In the genomic region with DNA sequence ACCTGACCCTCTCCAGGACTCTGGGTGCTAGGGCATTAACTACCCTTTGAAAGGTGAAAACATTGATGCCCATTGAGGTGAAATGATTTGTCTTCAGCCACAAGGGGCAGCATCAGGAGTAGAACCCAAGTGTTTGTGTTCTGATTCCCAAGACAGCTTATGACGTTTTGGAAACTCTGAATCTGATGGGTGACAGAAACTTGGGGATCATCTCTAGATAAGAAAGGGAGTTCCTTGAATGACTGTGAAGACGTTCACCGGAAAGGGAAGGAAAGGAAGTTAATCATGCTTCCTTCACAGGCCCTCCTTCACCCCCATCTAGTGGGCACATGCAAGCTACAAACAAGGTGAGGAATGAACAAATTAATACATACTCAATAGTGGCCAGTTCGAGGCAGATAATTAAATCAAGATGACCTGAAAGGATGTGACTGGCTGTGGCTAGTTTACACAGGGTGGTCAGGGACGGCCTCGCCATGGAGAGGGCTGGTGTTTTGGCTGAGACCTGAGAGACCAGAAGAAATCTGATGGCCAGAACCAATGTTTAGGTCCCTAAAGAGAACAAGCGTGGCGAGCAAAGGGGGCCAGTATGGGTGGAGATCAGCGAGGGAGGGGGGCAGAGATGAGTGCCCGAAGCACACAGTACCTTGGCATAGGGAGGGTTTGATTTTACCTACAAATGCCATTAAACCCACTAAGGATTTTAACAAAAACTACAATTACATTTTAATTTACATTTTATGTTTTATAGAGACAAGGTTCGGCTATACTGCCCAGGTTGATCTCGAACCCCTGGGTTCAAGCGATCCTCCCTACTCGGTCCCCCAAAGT, we compare ENCODE assay signal across 8 cellular contexts. TPM values are rescaled to one million over a fixed set of nuclear protein-coding genes. Genes with fewer than 3 reads are reported as not detected.
DNase-seq lines count a peak whose midpoint lies in the region; ATAC-seq lines count a peak whose summit lies in the region.

No MANE protein-coding gene starts in this region.

- peak; percentile 24 for DNase-seq in NCI-H1092 treated with DMSO at 0.1 percent for 48 hours (lab: John Stamatoyannopoulos, UW)
- no peak for DNase-seq in NCI-H1092 (lab: John Stamatoyannopoulos, UW)
- DNase-seq in MG63: peak; percentile 24
- peak; percentile 35 for DNase-seq in activated CD4-positive, CD25-positive, alpha-beta regulatory T cell treated with anti-CD3 and anti-CD28 coated beads, Interleukin-2, amount 50 U/mL, for 72 hours
- DNase-seq in memory B cell (ENCODE audit: low spot score in 2 of 2): peak; percentile 21 to 25
- peak; percentile 11 for DNase-seq in stimulated activated CD8-positive, alpha-beta memory T cell treated with anti-CD3 and anti-CD28 coated beads, Interleukin-15, amount 100 ng/mL, for 1 hour (ENCODE audit: low read depth)

- no peaks in the 10 kb centered on the region for H3K27me3 ChIP-seq in MG63

- H3K36me3 ChIP-seq in MG63: no peaks in the 10 kb centered on the region

- H3K36me3 Mint-ChIP-seq in dendritic cell treated with granulocyte-macrophage colony-stimulating factor and Interleukin-4, amounts not matched to agents 40 ng/mL and 50 ng/mL, for 4 days (ENCODE audit: low read depth): peaks cover 13% of the 10 kb centered on the region
- peaks cover 4% of the 10 kb centered on the region for H3K36me3 Mint-ChIP-seq in memory B cell

- H3K9me3 Mint-ChIP-seq in dendritic cell treated with granulocyte-macrophage colony-stimulating factor and Interleukin-4, amounts not matched to agents 40 ng/mL and 50 ng/mL, for 4 days: no peaks in the 10 kb centered on the region
- no peaks in the 10 kb centered on the region for H3K9me3 Mint-ChIP-seq in memory B cell

- H3K27ac Mint-ChIP-seq in dendritic cell treated with granulocyte-macrophage colony-stimulating factor and Interleukin-4, amounts not matched to agents 40 ng/mL and 50 ng/mL, for 4 days: peak overlapping the region; percentile 93
- peak overlapping the region; percentile 93 for H3K27ac Mint-ChIP-seq in memory B cell

- ATAC-seq in memory B cell (ENCODE audit: low read depth) (no peak), HG02759 (IDR thresholded peaks at IDR 0.05; ENCODE audit: unreplicated experiment) (no peak)

- intact Hi-C loops in dendritic cell treated with granulocyte-macrophage colony-stimulating factor and Interleukin-4, amounts not matched to agents 40 ng/mL and 50 ng/mL, for 4 days (cut with micrococcal nuclease): loop anchor here (2.0 to 10.0 kb wide), 2 partner anchors 41 to 325 kb away; partner anchors contain the start of genes HMGXB3 and TIGD6

- H3K27me3 Mint-ChIP-seq in dendritic cell treated with granulocyte-macrophage colony-stimulating factor and Interleukin-4, amounts not matched to agents 40 ng/mL and 50 ng/mL, for 4 days: no peaks in the 10 kb centered on the region
- H3K27me3 Mint-ChIP-seq in memory B cell: no peaks in the 10 kb centered on the region

- H3K4me1 Mint-ChIP-seq in dendritic cell treated with granulocyte-macrophage colony-stimulating factor and Interleukin-4, amounts not matched to agents 40 ng/mL and 50 ng/mL, for 4 days (ENCODE audit: low read depth): peaks cover 37% of the 10 kb centered on the region
- peaks cover 25% of the 10 kb centered on the region for H3K4me1 Mint-ChIP-seq in memory B cell

- peak overlapping the region; percentile 92 for H3K4me3 ChIP-seq in MG63

- H3K9me3 ChIP-seq in MG63: no peaks in the 10 kb centered on the region

- peak overlapping the region; percentile 97 for H3K4me3 Mint-ChIP-seq in dendritic cell treated with granulocyte-macrophage colony-stimulating factor and Interleukin-4, amounts not matched to agents 40 ng/mL and 50 ng/mL, for 4 days
- peak overlapping the region; percentile 90 for H3K4me3 Mint-ChIP-seq in memory B cell

RNA-seq across cellular contexts. Expression of gene SLC26A2, which starts 0.9 kb away (rescaled TPM):
- total RNA-seq in MG63 (2014; rRNA removed; shearing (Covaris generic); ENCODE audit: low replicate concordance): 8.7 and 13.2 TPM in 2 replicates

RNA-seq across cellular contexts. Expression of gene PDE6A, which starts 15.0 kb away (rescaled TPM):
- total RNA-seq in MG63 (2014; rRNA removed; shearing (Covaris generic); ENCODE audit: low replicate concordance): not detected in 2 replicates

RNA-seq across cellular contexts. Expression of gene TIGD6, which starts 40.8 kb away (rescaled TPM):
- total RNA-seq in MG63 (2014; rRNA removed; shearing (Covaris generic); ENCODE audit: low replicate concordance): 4.9 and 6.6 TPM in 2 replicates

RNA-seq across cellular contexts. Expression of gene HMGXB3, which starts 40.9 kb away (rescaled TPM):
- 28.9 and 38.2 TPM in 2 replicates for total RNA-seq in MG63 (2014; rRNA removed; shearing (Covaris generic); ENCODE audit: low replicate concordance)
